26 cellular contexts compared by ENCODE assay signal in genomic region chr6:111982681-111983080, GRCh38.
DNase-seq lines count a peak whose midpoint lies in the region; ATAC-seq and TF ChIP-seq lines count a peak whose summit lies in the region.
"Had no signal": no experiment of that assay in that cellular context is flagged by ENCODE, and none has a peak within 500 bp of the region (broad histone marks: within the 10 kb centered on the region; RNA-seq: fewer than 3 reads in every experiment).

No MANE protein-coding gene starts in this region.

- peak overlapping the region in 7 of 10 donors; percentile 15 to 63 (median 50) for H3K4me3 Mint-ChIP-seq in naive thymus-derived CD8-positive, alpha-beta T cell
- no peak overlapping the region for H3K4me3 Mint-ChIP-seq in activated naive CD4-positive, alpha-beta T cell treated with anti-CD3 and anti-CD28 coated beads, Interleukin-2, amount 10 ng/mL, durations not matched to agents 7 days and 5 days
- H3K4me3 Mint-ChIP-seq: HFFc6; T-helper 1 cell treated with Interleukin-12 subunit alpha and Interleukin-12 subunit beta and Interleukin-4 antibody, amounts not matched to agents 30 μg/mL and 1 μg/mL, for 36 hours had no signal

- POLR2A ChIA-PET in naive thymus-derived CD8-positive, alpha-beta T cell (lab: Charles Lee), result interaction anchor here (0.6 to 3.3 kb wide), 8 partner anchors 8 to 119 kb away, joined by 3 to 21 read pairs (median 4); no protein-coding TSS in a partner anchor

- H3K4me1 Mint-ChIP-seq in naive thymus-derived CD8-positive, alpha-beta T cell, result peaks cover 40 to 88% (median 78%) of the 10 kb centered on the region in 4 donors
- peaks cover 61% of the 10 kb centered on the region for H3K4me1 Mint-ChIP-seq in activated naive CD4-positive, alpha-beta T cell treated with anti-CD3 and anti-CD28 coated beads, Interleukin-2, amount 10 ng/mL, durations not matched to agents 7 days and 5 days

- CTCF ChIA-PET in activated naive CD4-positive, alpha-beta T cell treated with anti-CD3 and anti-CD28 coated beads, Interleukin-2, amount 10 ng/mL, durations not matched to agents 7 days and 5 days (lab: Charles Lee), result interaction anchor here (0.7 kb wide), 1 partner anchor 14 kb away, joined by 3 read pairs; no protein-coding TSS in a partner anchor

- peaks cover 0 to 2% (median 0%) of the 10 kb centered on the region in 9 donors for H3K9me3 Mint-ChIP-seq in naive thymus-derived CD8-positive, alpha-beta T cell
- H3K9me3 Mint-ChIP-seq in activated naive CD4-positive, alpha-beta T cell treated with anti-CD3 and anti-CD28 coated beads, Interleukin-2, amount 10 ng/mL, durations not matched to agents 7 days and 5 days, result peaks cover 5% of the 10 kb centered on the region
- H3K9me3 Mint-ChIP-seq: HFFc6; T-helper 1 cell treated with Interleukin-12 subunit alpha and Interleukin-12 subunit beta and Interleukin-4 antibody, amounts not matched to agents 30 μg/mL and 1 μg/mL, for 36 hours had no signal

- TF ChIP-seq CTCF in VCaP (conservative IDR thresholded peaks at IDR 0.05), result no peak

- H3K36me3 Mint-ChIP-seq in naive thymus-derived CD8-positive, alpha-beta T cell, result no peaks in the 10 kb centered on the region
- peaks cover 5% of the 10 kb centered on the region for H3K36me3 Mint-ChIP-seq in activated naive CD4-positive, alpha-beta T cell treated with anti-CD3 and anti-CD28 coated beads, Interleukin-2, amount 10 ng/mL, durations not matched to agents 7 days and 5 days

- H3K27ac Mint-ChIP-seq in naive thymus-derived CD8-positive, alpha-beta T cell, result peak overlapping the region in 8 of 10 donors; percentile 3 to 84 (median 52)
- no peak overlapping the region for H3K27ac Mint-ChIP-seq in activated naive CD4-positive, alpha-beta T cell treated with anti-CD3 and anti-CD28 coated beads, Interleukin-2, amount 10 ng/mL, durations not matched to agents 7 days and 5 days
- H3K27ac Mint-ChIP-seq: HFFc6; T-helper 1 cell treated with Interleukin-12 subunit alpha and Interleukin-12 subunit beta and Interleukin-4 antibody, amounts not matched to agents 30 μg/mL and 1 μg/mL, for 36 hours had no signal

- no peaks in the 10 kb centered on the region for H3K27me3 Mint-ChIP-seq in naive thymus-derived CD8-positive, alpha-beta T cell
- peaks cover 4% of the 10 kb centered on the region for H3K27me3 Mint-ChIP-seq in activated naive CD4-positive, alpha-beta T cell treated with anti-CD3 and anti-CD28 coated beads, Interleukin-2, amount 10 ng/mL, durations not matched to agents 7 days and 5 days

- ATAC-seq in naive thymus-derived CD8-positive, alpha-beta T cell, result peak; percentile 34 to 59
- ATAC-seq in HG03378 (IDR thresholded peaks at IDR 0.05; ENCODE audit: unreplicated experiment), result no peak
- ATAC-seq: right lobe of liver had no signal

- DNase-seq in NCI-H345 (lab: John Stamatoyannopoulos, UW), result peak; percentile 32
- DNase-seq in NCI-H345 treated with DMSO at 0.1 percent for 48 hours (lab: John Stamatoyannopoulos, UW; ENCODE audit: unreplicated experiment), result no peak
- peak; percentile 15 for DNase-seq in LoVo (ENCODE audit: low spot score)
- no peak for DNase-seq in naive thymus-derived CD8-positive, alpha-beta T cell
- no peak for DNase-seq in putamen (ENCODE audit: low spot score)
- DNase-seq in activated naive CD4-positive, alpha-beta T cell treated with anti-CD3 and anti-CD28 coated beads, Interleukin-2, amount 10 ng/mL, durations not matched to agents 7 days and 5 days, result no peak
- DNase-seq: activated CD8-positive, alpha-beta memory T cell treated with anti-CD3 and anti-CD28 coated beads, Interleukin-2, amount 50 U/mL, for 4 hours; activated effector memory CD4-positive, alpha-beta T cell treated with Interleukin-2 at 50 U/mL for 16 hours; amniotic stem cell; BE2C; central memory CD4-positive, alpha-beta T cell; GDM1; HFFc6; hippocampal formation; kidney; MV-4-11; NCI-H1930; NCI-H69; occipital lobe; OCI-M1; right lobe of liver; SJCRH30 had no signal

- peak overlapping the region; percentile 10; the same call in 1 of the 2 replicates for H3K27ac ChIP-seq in VCaP
- H3K27ac ChIP-seq: right lobe of liver, SJCRH30, vagina had no signal

Comparison
In these comparisons a context has a peak if more than half of its experiments do, and no peak if none do; other contexts are left out.
1. DNase-seq: peak in NCI-H345 (single experiment) and LoVo (single experiment); none in NCI-H345 treated with DMSO at 0.1 percent for 48 hours (single experiment), naive thymus-derived CD8-positive, alpha-beta T cell (0 of 10), putamen (single experiment) and activated naive CD4-positive, alpha-beta T cell treated with anti-CD3 and anti-CD28 coated beads, Interleukin-2, amount 10 ng/mL, durations not matched to agents 7 days and 5 days (single experiment).